17 cellular contexts compared by ENCODE assay signal in genomic region chr20:1831606-1832005, GRCh38.
A peak's percentile ranks its signal among the peaks of the same experiment; 100 is the strongest.
DNase-seq lines count a peak whose midpoint lies in the region.
"Had no signal": no experiment of that assay in that cellular context is flagged by ENCODE, and none has a peak within 500 bp of the region (broad histone marks: within the 10 kb centered on the region; RNA-seq: fewer than 3 reads in every experiment).

No MANE protein-coding gene starts in this region.

- H3K4me2 ChIP-seq in BLaER1 treated with 17β-estradiol and CSF1 and Interleukin-3, amounts not matched to agents 10 nM and 100 nM: peak overlapping the region; percentile 77 to 92 (median 86)
- no peak overlapping the region for H3K4me2 ChIP-seq in neuronal stem cell (ENCODE audit: insufficient read depth, low read length, poor library complexity, severe bottlenecking)
- H3K4me2 ChIP-seq: KMS-11 had no signal

- no peaks in the 10 kb centered on the region for H3K36me3 Mint-ChIP-seq in T-helper 2 cell treated with Interferon-gamma antibody and Interleukin-4, amounts not matched to agents 5 μg/mL and 100 μg/mL, for 36 hours (ENCODE audit: low read depth)
- H3K36me3 Mint-ChIP-seq: CD4-positive, alpha-beta memory T cell had no signal

- H3K36me3 ChIP-seq in BLaER1 treated with 17β-estradiol and CSF1 and Interleukin-3, amounts not matched to agents 10 nM and 100 nM: no peaks in the 10 kb centered on the region
- H3K36me3 ChIP-seq in neuronal stem cell (replicated peaks in 1 of 2; ENCODE audit: control insufficient read depth in 2 of 2, insufficient read depth in 2 of 2, low read length in 2 of 2): no peaks in the 10 kb centered on the region
- H3K36me3 ChIP-seq: MG63, Peyer's patch had no signal

- H3K27me3 Mint-ChIP-seq in T-helper 2 cell treated with Interferon-gamma antibody and Interleukin-4, amounts not matched to agents 5 μg/mL and 100 μg/mL, for 36 hours (ENCODE audit: low read depth): no peaks in the 10 kb centered on the region

- no peaks in the 10 kb centered on the region for H3K4me1 Mint-ChIP-seq in T-helper 2 cell treated with Interferon-gamma antibody and Interleukin-4, amounts not matched to agents 5 μg/mL and 100 μg/mL, for 36 hours (ENCODE audit: low read depth)
- H3K4me1 Mint-ChIP-seq: CD4-positive, alpha-beta memory T cell had no signal

- H3K4me1 ChIP-seq in BLaER1 treated with 17β-estradiol and CSF1 and Interleukin-3, amounts not matched to agents 10 nM and 100 nM: peaks cover 37 to 93% (median 63%) of the 10 kb centered on the region in 10 experiments
- H3K4me1 ChIP-seq in neuronal stem cell (ENCODE audit: control insufficient read depth in 2 of 2, insufficient read depth in 1 of 2, low read depth in 1 of 2, low read length in 2 of 2): peaks cover 2 to 15% of the 10 kb centered on the region in 2 donors

- no peak overlapping the region for H2BK120ac ChIP-seq in neuronal stem cell (ENCODE audit: low read depth, low read length)

- H3K27ac ChIP-seq in BLaER1 treated with 17β-estradiol and CSF1 and Interleukin-3, amounts not matched to agents 10 nM and 100 nM: peak overlapping the region in 9 of 11 experiments; percentile 24 to 68 (median 34); a peak in 9 of 22 replicates
- H3K27ac ChIP-seq in cingulate gyrus (ENCODE audit: low read depth, low read length): peak overlapping the region; percentile 49
- no peak overlapping the region for H3K27ac ChIP-seq in neuronal stem cell (replicated peaks; ENCODE audit: low read length)
- H3K27ac ChIP-seq: KMS-11, Peyer's patch had no signal

- no peak overlapping the region for H3K4me3 ChIP-seq in BLaER1 treated with 17β-estradiol and CSF1 and Interleukin-3, amounts not matched to agents 10 nM and 100 nM
- H3K4me3 ChIP-seq in neuronal stem cell (ENCODE audit: low read length in 2 of 2): peak overlapping the region in 1 of 2 donors; percentile 31
- H3K4me3 ChIP-seq: MG63, Peyer's patch had no signal

- no peak overlapping the region for H3K14ac ChIP-seq in neuronal stem cell (ENCODE audit: low read length)

- H3K9ac ChIP-seq in BLaER1 treated with 17β-estradiol and CSF1 and Interleukin-3, amounts not matched to agents 10 nM and 100 nM: peak overlapping the region in 1 of 11 experiments; percentile 15; a peak in 3 of 22 replicates
- H3K9ac ChIP-seq in neuronal stem cell (ENCODE audit: low read depth, low read length, poor library complexity): no peak overlapping the region
- H3K9ac ChIP-seq: KMS-11 had no signal

- no peaks in the 10 kb centered on the region for H3K9me3 ChIP-seq in BLaER1 treated with 17β-estradiol and CSF1 and Interleukin-3, amounts not matched to agents 10 nM and 100 nM (replicated peaks in 1 of 11)
- H3K9me3 ChIP-seq in neuronal stem cell (replicated peaks in 1 of 2; ENCODE audit: control insufficient read depth in 2 of 2, insufficient read depth in 1 of 2, low read depth in 1 of 2, low read length in 2 of 2): no peaks in the 10 kb centered on the region
- H3K9me3 ChIP-seq: MG63, Peyer's patch had no signal

- no peak overlapping the region for H3K4me3 Mint-ChIP-seq in T-helper 2 cell treated with Interferon-gamma antibody and Interleukin-4, amounts not matched to agents 5 μg/mL and 100 μg/mL, for 36 hours
- H3K4me3 Mint-ChIP-seq: B cell; CD4-positive, alpha-beta memory T cell; HFFc6 had no signal

- H2BK15ac ChIP-seq in neuronal stem cell (ENCODE audit: low read length): peak overlapping the region; percentile 2

- DNase-seq in LHCN-M2 (ENCODE audit: low read depth) (peak; percentile 73), neuronal stem cell (ENCODE audit: low spot score) (no peak), NCI-H146 (lab: John Stamatoyannopoulos, UW) (no peak), amniotic stem cell (lab: John Stamatoyannopoulos, UW) (no peak), pons (ENCODE audit: low spot score) (no peak)
- DNase-seq in T-helper 2 cell treated with Interferon-gamma antibody and Interleukin-4, amounts not matched to agents 5 μg/mL and 100 μg/mL, for 36 hours (ENCODE audit: low spot score): no peak
- DNase-seq: CD4-positive, alpha-beta memory T cell; HFFc6; MG63; NCI-H1092; NCI-H2081 treated with DMSO at 0.1 percent for 48 hours; NK-92 treated with Interleukin-12 subunit alpha and Interleukin-12 subunit beta, amount 100 ng/mL, for 24 hours; Peyer's patch had no signal

- no peak overlapping the region for H3K27ac Mint-ChIP-seq in T-helper 2 cell treated with Interferon-gamma antibody and Interleukin-4, amounts not matched to agents 5 μg/mL and 100 μg/mL, for 36 hours
- H3K27ac Mint-ChIP-seq: B cell; CD4-positive, alpha-beta memory T cell had no signal

- H4K91ac ChIP-seq in neuronal stem cell (ENCODE audit: low read depth, low read length, poor library complexity): no peak overlapping the region

- H2AK5ac ChIP-seq in neuronal stem cell (ENCODE audit: low read depth, low read length): no peak overlapping the region

- no CpG with 5 or more reads among the region's 8 CpGs for WGBS in neuronal stem cell (ENCODE audit: extremely low coverage in 2 of 2, insufficient read length in 2 of 2, insufficient replicate concordance in 1 of 2), 2 donors

- H2BK12ac ChIP-seq in neuronal stem cell (ENCODE audit: low read length): no peak overlapping the region

- no peaks in the 10 kb centered on the region for H3K79me1 ChIP-seq in neuronal stem cell (ENCODE audit: low read depth, low read length)

- peaks cover 0 to 17% (median 0%) of the 10 kb centered on the region in 11 experiments; a peak in 2 of 22 replicates for H4K20me1 ChIP-seq in BLaER1 treated with 17β-estradiol and CSF1 and Interleukin-3, amounts not matched to agents 10 nM and 100 nM

- H3K4ac ChIP-seq in neuronal stem cell (ENCODE audit: low read length): no peak overlapping the region

- no peak overlapping the region for H3K23ac ChIP-seq in neuronal stem cell (ENCODE audit: low read depth, low read length, poor library complexity)

- no peaks in the 10 kb centered on the region for H3K9me3 Mint-ChIP-seq in T-helper 2 cell treated with Interferon-gamma antibody and Interleukin-4, amounts not matched to agents 5 μg/mL and 100 μg/mL, for 36 hours
- H3K9me3 Mint-ChIP-seq: HFFc6 had no signal

- H4K8ac ChIP-seq in neuronal stem cell (ENCODE audit: low read depth, low read length): no peak overlapping the region

- H3K18ac ChIP-seq in neuronal stem cell (ENCODE audit: low read length): no peak overlapping the region

- H2BK5ac ChIP-seq in neuronal stem cell (ENCODE audit: low read length): no peak overlapping the region

- H3K27me3 ChIP-seq in BLaER1 treated with 17β-estradiol and CSF1 and Interleukin-3, amounts not matched to agents 10 nM and 100 nM: peaks cover 0 to 14% (median 7%) of the 10 kb centered on the region in 11 experiments; a peak in 6 of 22 replicates
- H3K27me3 ChIP-seq in neuronal stem cell (ENCODE audit: control insufficient read depth in 3 of 3, insufficient read depth in 3 of 3, low read depth in 1 of 3, low read length in 3 of 3): peaks cover 0 to 60% (median 0%) of the 10 kb centered on the region in 3 experiments
- H3K27me3 ChIP-seq: MG63, Peyer's patch had no signal

- no peak overlapping the region for H2AFZ ChIP-seq in neuronal stem cell (ENCODE audit: low read length)
